Comparison of ENCODE assay signal across 11 cellular contexts in genomic region chrX:130100180-130100579, GRCh38. TPM values are rescaled to one million over a fixed set of nuclear protein-coding genes. Genes with fewer than 3 reads are reported as not detected.
DNase-seq lines count a peak whose midpoint lies in the region; ATAC-seq and TF ChIP-seq lines count a peak whose summit lies in the region.
"Had no signal": no experiment of that assay in that cellular context is flagged by ENCODE, and none has a peak within 500 bp of the region (broad histone marks: within the 10 kb centered on the region; RNA-seq: fewer than 3 reads in every experiment).

No MANE protein-coding gene starts in this region.

- H3K27me3 ChIP-seq in ascending aorta = no peaks in the 10 kb centered on the region
- H3K27me3 ChIP-seq in tibial artery = no peaks in the 10 kb centered on the region

- intact Hi-C loops in ascending aorta (cut with DNase I) (no loop called here), tibial artery (cut with DNase I; ENCODE audit: low total_unique reads) (no loop called here)

- DNase-seq in NCI-H187 (lab: John Stamatoyannopoulos, UW) (peak; percentile 6 to 17), NCI-H187 treated with DMSO at 0.1 percent for 48 hours (lab: John Stamatoyannopoulos, UW) (no peak), ascending aorta (ENCODE audit: low spot score in 2 of 2) (peak in 1 of 2 donors; percentile 77), immature natural killer cell (no peak), tibial artery (peak; percentile 79 to 88)
- DNase-seq: effector CD4-positive, alpha-beta T cell had no signal

- no peaks in the 10 kb centered on the region for H3K36me3 ChIP-seq in ascending aorta
- no peaks in the 10 kb centered on the region for H3K36me3 ChIP-seq in tibial artery

- H3K27me3 Mint-ChIP-seq in immature natural killer cell (ENCODE audit: low read depth in 3 of 3) = peaks cover 0 to 4% (median 2%) of the 10 kb centered on the region in 3 donors
- H3K27me3 Mint-ChIP-seq: IgD-negative memory B cell had no signal

- TF ChIP-seq CTCF in ascending aorta (IDR thresholded peaks at IDR 0.05) (no peak), tibial artery (IDR thresholded peaks at IDR 0.05) (no peak)

- H3K4me1 Mint-ChIP-seq in immature natural killer cell = peaks cover 87 to 89% of the 10 kb centered on the region in 2 donors

- H3K9me3 ChIP-seq in ascending aorta = no peaks in the 10 kb centered on the region
- H3K9me3 ChIP-seq in tibial artery = no peaks in the 10 kb centered on the region
- H3K9me3 ChIP-seq: A549 had no signal

- no peak overlapping the region for H3K4me3 ChIP-seq in ascending aorta
- H3K4me3 ChIP-seq in tibial artery = no peak overlapping the region
- H3K4me3 ChIP-seq: A549 had no signal

- peak overlapping the region; percentile 15 to 27 for H3K27ac ChIP-seq in ascending aorta
- H3K27ac ChIP-seq in tibial artery = peak overlapping the region; percentile 18 to 70
- H3K27ac ChIP-seq: A549 had no signal

- H3K27ac Mint-ChIP-seq in immature natural killer cell = peak overlapping the region; percentile 72 to 94 (median 90)

- peak overlapping the region in 4 of 5 donors; percentile 4 to 26 (median 14) for H3K4me3 Mint-ChIP-seq in immature natural killer cell
- H3K4me3 Mint-ChIP-seq: IgD-negative memory B cell had no signal

- peaks cover 0 to 4% (median 0%) of the 10 kb centered on the region in 3 donors for H3K36me3 Mint-ChIP-seq in immature natural killer cell
- H3K36me3 Mint-ChIP-seq: IgD-negative memory B cell had no signal

- H3K9me3 Mint-ChIP-seq in immature natural killer cell = no peaks in the 10 kb centered on the region
- H3K9me3 Mint-ChIP-seq: IgD-negative memory B cell had no signal

- ATAC-seq in GM19455 (IDR thresholded peaks at IDR 0.05; ENCODE audit: unreplicated experiment) (no peak), GM19463 (IDR thresholded peaks at IDR 0.05; ENCODE audit: unreplicated experiment) (no peak), GM18909 (IDR thresholded peaks at IDR 0.05; ENCODE audit: poor library complexity, unreplicated experiment) (no peak)
- ATAC-seq: A549 had no signal

- H3K4me1 ChIP-seq in ascending aorta = peaks cover 0 to 4% of the 10 kb centered on the region in 2 donors
- H3K4me1 ChIP-seq in tibial artery = peaks cover 0 to 48% (median 6%) of the 10 kb centered on the region in 4 donors

RNA-seq across cellular contexts. Expression of gene ELF4, which starts 10.1 kb away (rescaled TPM):
- total RNA-seq in ascending aorta = 25.7 TPM
- polyA plus RNA-seq in immature natural killer cell = 10 to 100 TPM; 12.3 to 44.9 (median 14.7) TPM

Comparison
In these comparisons a context has a peak if more than half of its experiments do, and no peak if none do; other contexts are left out.
1. DNase-seq: peak in NCI-H187 (2 of 2) and tibial artery (2 of 2); none in NCI-H187 treated with DMSO at 0.1 percent for 48 hours (single experiment) and immature natural killer cell (0 of 3).